In genomic region chr9:16032799-16033198, GRCh38 we compare ENCODE assay signal across 11 cellular contexts.
DNase-seq lines count a peak whose midpoint lies in the region.
"Had no signal": no experiment of that assay in that cellular context is flagged by ENCODE, and none has a peak within 500 bp of the region (broad histone marks: within the 10 kb centered on the region; RNA-seq: fewer than 3 reads in every experiment).

No MANE protein-coding gene starts in this region.

- 94 to 96% methylated on average over 2 of the region's 2 CpGs for WGBS in GM23248 (ENCODE audit: low coverage in 1 of 2, low lambda C conversion rate in 2 of 2, missing lambda C conversion rate in 2 of 2), 2 experiments
- WGBS in neuronal stem cell (ENCODE audit: extremely low coverage in 2 of 2, insufficient read length in 2 of 2, insufficient replicate concordance in 1 of 2), 2 donors, result no CpG with 5 or more reads among the region's 2 CpGs

- no peak overlapping the region for H4K91ac ChIP-seq in neuronal stem cell (ENCODE audit: low read depth, low read length, poor library complexity)

- H3K14ac ChIP-seq in neuronal stem cell (ENCODE audit: low read length), result peak overlapping the region; percentile 9

- H2AK5ac ChIP-seq in neuronal stem cell (ENCODE audit: low read depth, low read length), result no peak overlapping the region

- H3K79me1 ChIP-seq in neuronal stem cell (ENCODE audit: low read depth, low read length), result no peaks in the 10 kb centered on the region

- no peak overlapping the region for H3K4ac ChIP-seq in neuronal stem cell (ENCODE audit: low read length)

- H3F3A ChIP-seq in GM23248 (ENCODE audit: insufficient read depth), result peaks cover 34% of the 10 kb centered on the region

- no peak overlapping the region for H4K8ac ChIP-seq in neuronal stem cell (ENCODE audit: low read depth, low read length)

- H3K79me2 ChIP-seq in GM23248 (ENCODE audit: insufficient read depth), result no peaks in the 10 kb centered on the region

- no peak overlapping the region for H3K4me3 ChIP-seq in GM23248
- peak overlapping the region in 1 of 2 donors; percentile 23 for H3K4me3 ChIP-seq in neuronal stem cell (ENCODE audit: low read length in 2 of 2)

- H2AFZ ChIP-seq in GM23248, result no peak overlapping the region
- no peak overlapping the region for H2AFZ ChIP-seq in neuronal stem cell (ENCODE audit: low read length)

- H2BK120ac ChIP-seq in neuronal stem cell (ENCODE audit: low read depth, low read length), result no peak overlapping the region

- H3K9me3 ChIP-seq in GM23248 (ENCODE audit: low read depth), result no peaks in the 10 kb centered on the region
- H3K9me3 ChIP-seq in neuronal stem cell (replicated peaks in 1 of 2; ENCODE audit: control insufficient read depth in 2 of 2, insufficient read depth in 1 of 2, low read depth in 1 of 2, low read length in 2 of 2), result peaks cover 0 to 6% of the 10 kb centered on the region in 2 donors

- H2BK15ac ChIP-seq in neuronal stem cell (ENCODE audit: low read length), result no peak overlapping the region

- no peaks in the 10 kb centered on the region for H3K36me3 ChIP-seq in GM23248 (ENCODE audit: low read depth)
- no peaks in the 10 kb centered on the region for H3K36me3 ChIP-seq in neuronal stem cell (replicated peaks in 1 of 2; ENCODE audit: control insufficient read depth in 2 of 2, insufficient read depth in 2 of 2, low read length in 2 of 2)

- no peaks in the 10 kb centered on the region for H3K9me2 ChIP-seq in GM23248 (ENCODE audit: insufficient read depth)

- in situ Hi-C loops in GM23248 (cut with MboI), result no loop called here

- H2BK12ac ChIP-seq in neuronal stem cell (ENCODE audit: low read length), result no peak overlapping the region

- H2BK5ac ChIP-seq in neuronal stem cell (ENCODE audit: low read length), result no peak overlapping the region

- no peak overlapping the region for H3K27ac ChIP-seq in GM23248
- no peak overlapping the region for H3K27ac ChIP-seq in neuronal stem cell (replicated peaks; ENCODE audit: low read length)

- DNase-seq in GM23248 (peak; percentile 47), NCI-H226 (peak; percentile 82), dermis blood vessel endothelial cell (peak; percentile 2), neuronal stem cell (ENCODE audit: low spot score) (no peak), NCI-H1092 treated with DMSO at 0.1 percent for 48 hours (lab: John Stamatoyannopoulos, UW) (no peak), ureter (ENCODE audit: low spot score) (no peak), hepatic stellate cell (ENCODE audit: low spot score) (no peak)
- DNase-seq: activated CD4-positive, alpha-beta T cell treated with anti-CD3 and anti-CD28 coated beads, Interleukin-2, amount 50 U/mL, for 4 hours; effector memory CD8-positive, alpha-beta T cell; NCI-H510A treated with DMSO at 0.1 percent for 48 hours; stimulated activated CD4-positive, alpha-beta T cell treated with anti-CD3 and anti-CD28 coated beads, Interleukin-15, amount 100 ng/mL, for 24 hours had no signal

- no peak overlapping the region for H3K23ac ChIP-seq in neuronal stem cell (ENCODE audit: low read depth, low read length, poor library complexity)

- peaks cover 49% of the 10 kb centered on the region for H3K4me1 ChIP-seq in GM23248 (ENCODE audit: insufficient read depth)
- no peaks in the 10 kb centered on the region for H3K4me1 ChIP-seq in neuronal stem cell (ENCODE audit: control insufficient read depth in 2 of 2, insufficient read depth in 1 of 2, low read depth in 1 of 2, low read length in 2 of 2)

- H3K18ac ChIP-seq in neuronal stem cell (ENCODE audit: low read length), result no peak overlapping the region

- H3K27me3 ChIP-seq in GM23248 (replicated peaks; ENCODE audit: insufficient read depth), result no peaks in the 10 kb centered on the region
- no peaks in the 10 kb centered on the region for H3K27me3 ChIP-seq in neuronal stem cell (ENCODE audit: control insufficient read depth in 3 of 3, insufficient read depth in 3 of 3, low read depth in 1 of 3, low read length in 3 of 3)

- H4K20me1 ChIP-seq in GM23248 (ENCODE audit: insufficient read depth), result no peaks in the 10 kb centered on the region

- H3K9ac ChIP-seq in GM23248, result no peak overlapping the region
- H3K9ac ChIP-seq in neuronal stem cell (ENCODE audit: low read depth, low read length, poor library complexity), result no peak overlapping the region

- H3K4me2 ChIP-seq in GM23248 (ENCODE audit: unreplicated experiment) (no peak overlapping the region), neuronal stem cell (ENCODE audit: insufficient read depth, low read length, poor library complexity, severe bottlenecking) (no peak overlapping the region)

Comparison
In these comparisons a context has a peak if more than half of its experiments do, and no peak if none do; other contexts are left out.
1. DNase-seq: peak in GM23248 (single experiment), NCI-H226 (single experiment) and dermis blood vessel endothelial cell (single experiment); none in neuronal stem cell (single experiment), NCI-H1092 treated with DMSO at 0.1 percent for 48 hours (single experiment), ureter (single experiment) and hepatic stellate cell (single experiment).